ENCODE assay signal across 1 cellular context in the genomic region with DNA sequence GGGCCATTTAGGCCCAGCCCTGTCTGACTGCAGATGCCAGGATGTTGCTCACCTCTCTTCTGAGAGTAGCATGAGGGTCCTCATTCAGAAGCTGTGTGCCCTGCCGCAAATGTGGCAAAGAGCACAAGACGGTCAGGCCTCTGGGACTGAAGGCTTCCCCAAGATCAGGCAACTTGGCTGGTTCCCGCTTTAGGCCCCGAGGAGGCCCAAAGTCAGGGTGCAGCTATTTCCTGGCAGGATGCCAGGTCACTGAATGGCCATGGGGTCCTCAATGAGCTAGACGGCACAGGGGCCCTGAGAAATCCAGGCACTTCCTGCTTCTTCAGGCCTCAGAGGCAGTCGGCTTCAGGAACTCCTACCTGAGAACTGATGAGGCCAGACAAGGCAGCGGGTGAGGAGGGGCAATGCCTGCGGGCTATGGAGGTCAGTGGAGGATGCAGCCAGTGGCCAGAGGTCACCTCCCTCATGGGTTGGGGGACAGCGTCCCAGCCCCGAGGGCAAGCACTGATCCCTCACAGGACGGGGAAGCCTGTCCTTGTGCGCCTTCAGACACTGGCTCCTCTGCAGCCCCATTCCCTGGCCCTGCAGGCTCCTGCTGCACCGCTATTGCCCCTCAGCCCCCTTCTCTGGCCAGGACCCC.
TF ChIP-seq lines count a peak whose summit lies in the region.

No MANE protein-coding gene starts in this region.

TF ChIP-seq in IMR-90, 13 proteins besides CTCF, POLR2A, EP300 and RAD21:
- TF ChIP-seq MAZ (IDR thresholded peaks at IDR 0.05; ENCODE audit: borderline replicate concordance, low read depth, low read length) (no peak), FOS (IDR thresholded peaks at IDR 0.05; ENCODE audit: low read depth, low read length) (no peak), MAFK (IDR thresholded peaks at IDR 0.05; ENCODE audit: low read depth, low read length) (no peak), CHD1 (IDR thresholded peaks at IDR 0.05; ENCODE audit: low read depth, low read length) (no peak), RFX5 (IDR thresholded peaks at IDR 0.05; ENCODE audit: low read depth, low read length) (no peak), NFE2L2 (IDR thresholded peaks at IDR 0.05; ENCODE audit: low read depth, low read length) (no peak), CEBPB (IDR thresholded peaks at IDR 0.05; ENCODE audit: low read depth, low read length) (no peak), SMC3 (IDR thresholded peaks at IDR 0.05; ENCODE audit: low read depth, low read length) (no peak), RCOR1 (IDR thresholded peaks at IDR 0.05; ENCODE audit: insufficient replicate concordance, low read length) (no peak), MXI1 (IDR thresholded peaks at IDR 0.05; ENCODE audit: borderline replicate concordance, low read depth, low read length) (no peak), BHLHE40 (IDR thresholded peaks at IDR 0.05; ENCODE audit: low read depth, low read length) (no peak)
- TF ChIP-seq, protein P1, sequence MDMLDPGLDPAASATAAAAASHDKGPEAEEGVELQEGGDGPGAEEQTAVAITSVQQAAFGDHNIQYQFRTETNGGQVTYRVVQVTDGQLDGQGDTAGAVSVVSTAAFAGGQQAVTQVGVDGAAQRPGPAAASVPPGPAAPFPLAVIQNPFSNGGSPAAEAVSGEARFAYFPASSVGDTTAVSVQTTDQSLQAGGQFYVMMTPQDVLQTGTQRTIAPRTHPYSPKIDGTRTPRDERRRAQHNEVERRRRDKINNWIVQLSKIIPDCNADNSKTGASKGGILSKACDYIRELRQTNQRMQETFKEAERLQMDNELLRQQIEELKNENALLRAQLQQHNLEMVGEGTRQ (IDR thresholded peaks at IDR 0.05; ENCODE audit: low read depth, low read length), result no peak
- TF ChIP-seq, protein P2, sequence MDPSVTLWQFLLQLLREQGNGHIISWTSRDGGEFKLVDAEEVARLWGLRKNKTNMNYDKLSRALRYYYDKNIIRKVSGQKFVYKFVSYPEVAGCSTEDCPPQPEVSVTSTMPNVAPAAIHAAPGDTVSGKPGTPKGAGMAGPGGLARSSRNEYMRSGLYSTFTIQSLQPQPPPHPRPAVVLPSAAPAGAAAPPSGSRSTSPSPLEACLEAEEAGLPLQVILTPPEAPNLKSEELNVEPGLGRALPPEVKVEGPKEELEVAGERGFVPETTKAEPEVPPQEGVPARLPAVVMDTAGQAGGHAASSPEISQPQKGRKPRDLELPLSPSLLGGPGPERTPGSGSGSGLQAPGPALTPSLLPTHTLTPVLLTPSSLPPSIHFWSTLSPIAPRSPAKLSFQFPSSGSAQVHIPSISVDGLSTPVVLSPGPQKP (IDR thresholded peaks at IDR 0.05; ENCODE audit: borderline replicate concordance, low read depth, low read length), result no peak
